In the genomic region with DNA sequence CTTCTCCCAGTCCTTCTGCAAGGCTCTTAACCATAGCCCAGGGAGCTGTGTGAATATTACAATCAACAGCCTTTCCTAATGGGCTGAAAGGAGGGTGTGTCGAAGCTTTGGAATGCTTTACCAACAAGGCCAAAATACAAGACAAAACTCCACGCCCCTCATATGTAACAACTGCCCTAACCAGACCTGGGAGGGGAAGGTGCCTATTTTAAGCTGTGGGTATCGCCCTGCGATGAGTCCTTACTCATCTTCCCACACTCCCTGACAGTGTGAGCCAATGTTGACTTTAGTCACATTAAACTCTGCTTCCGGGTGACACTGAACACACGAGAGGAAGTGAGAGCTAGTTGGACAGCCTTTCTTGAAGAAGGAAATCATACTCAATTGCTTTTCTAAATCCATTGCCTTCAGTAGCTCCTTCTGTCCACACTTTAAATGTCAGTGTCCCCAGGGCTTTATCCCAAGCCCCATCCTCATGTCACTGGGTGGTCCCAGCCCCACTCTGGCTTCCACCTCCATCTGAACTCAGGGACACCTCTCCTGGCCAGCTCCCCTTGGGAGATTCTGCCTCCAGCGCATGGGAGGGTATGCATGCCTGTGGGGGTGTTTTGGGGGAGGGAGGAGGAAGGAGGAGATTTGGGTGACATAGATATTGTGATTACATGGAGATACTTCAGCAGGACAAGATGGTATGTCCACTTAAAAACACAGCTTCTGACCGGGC, we compare ENCODE assay signal across 8 cellular contexts. TPM values are rescaled to one million over a fixed set of nuclear protein-coding genes. Genes with fewer than 3 reads are reported as not detected.
DNase-seq lines count a peak whose midpoint lies in the region; ATAC-seq, FAIRE-seq and TF ChIP-seq lines count a peak whose summit lies in the region.

No MANE protein-coding gene starts in this region.

- H3K9me3 ChIP-seq in DOHH2 (ENCODE audit: control insufficient read depth, insufficient read depth, low read length) = no peaks in the 10 kb centered on the region
- H3K9me3 ChIP-seq in Karpas-422 (ENCODE audit: low read length) = no peaks in the 10 kb centered on the region

- H3K9me2 ChIP-seq in DOHH2 (replicated peaks; ENCODE audit: control insufficient read depth, low read length) (no peaks in the 10 kb centered on the region), Karpas-422 (replicated peaks; ENCODE audit: insufficient read depth, low read length) (no peaks in the 10 kb centered on the region)

- no peak for TF ChIP-seq CTCF in DOHH2 (IDR thresholded peaks at IDR 0.05; ENCODE audit: low read depth, low read length, poor library complexity, severe bottlenecking)
- TF ChIP-seq CTCF in bronchial epithelial cell (IDR thresholded peaks at IDR 0.05; ENCODE audit: insufficient read depth, low read length, severe bottlenecking) = no peak
- TF ChIP-seq CTCF in natural killer cell (IDR thresholded peaks at IDR 0.05) = no peak
- no peak for TF ChIP-seq CTCF in D721Med (IDR thresholded peaks at IDR 0.05; ENCODE audit: insufficient read depth, missing control alignments)

- peaks cover 0 to 12% of the 10 kb centered on the region in 2 donors for H3K4me1 Mint-ChIP-seq in natural killer cell

- peaks cover 24% of the 10 kb centered on the region for H3K4me1 ChIP-seq in DOHH2 (ENCODE audit: control insufficient read depth, low read length)
- peaks cover 33% of the 10 kb centered on the region for H3K4me1 ChIP-seq in Karpas-422 (ENCODE audit: low read length)

- no peak for DNase-seq in Karpas-422
- peak; percentile 95 for DNase-seq in bronchial epithelial cell (ENCODE audit: low read depth)
- no peak for DNase-seq in natural killer cell
- no peak for DNase-seq in cortex of kidney (lab: John Stamatoyannopoulos, UW)
- no peak for DNase-seq in D721Med (ENCODE audit: insufficient read length, low spot score)
- DNase-seq in stimulated activated CD4-positive, alpha-beta T cell treated with anti-CD3 and anti-CD28 coated beads, Interleukin-15, amount 100 ng/mL, for 24 hours = no peak
- no peak for DNase-seq in COLO829 (ENCODE audit: low spot score)

- FAIRE-seq in bronchial epithelial cell (lab: Jason Lieb, UNC) (peak; percentile 100), D721Med (lab: Jason Lieb, UNC) (no peak)

- H3K9me3 Mint-ChIP-seq in natural killer cell = no peaks in the 10 kb centered on the region

- H3K36me3 ChIP-seq in DOHH2 (ENCODE audit: control insufficient read depth, low read length) = no peaks in the 10 kb centered on the region
- H3K36me3 ChIP-seq in Karpas-422 (ENCODE audit: insufficient read depth, low read length) = no peaks in the 10 kb centered on the region
- no peaks in the 10 kb centered on the region for H3K36me3 ChIP-seq in bronchial epithelial cell (ENCODE audit: control insufficient read depth, insufficient read depth, low read length)

- H3K9ac ChIP-seq in Karpas-422 (ENCODE audit: low read length) = no peak overlapping the region

- H2AFZ ChIP-seq in Karpas-422 (ENCODE audit: low read length) = peak overlapping the region; percentile 55; the same call in 1 of the 2 replicates

- peaks cover 0 to 4% of the 10 kb centered on the region in 2 donors for H3K27me3 Mint-ChIP-seq in natural killer cell (ENCODE audit: low read depth in 2 of 2)

- peak overlapping the region; percentile 38 for H3K4me2 ChIP-seq in DOHH2 (ENCODE audit: low read length)
- no peak overlapping the region for H3K4me2 ChIP-seq in Karpas-422 (ENCODE audit: low read depth, low read length, poor library complexity, severe bottlenecking)

- peak overlapping the region in 1 of 2 donors; percentile 59 for H3K27ac Mint-ChIP-seq in natural killer cell

- no peaks in the 10 kb centered on the region for H3K79me2 ChIP-seq in DOHH2 (ENCODE audit: control insufficient read depth, low read length)
- no peaks in the 10 kb centered on the region for H3K79me2 ChIP-seq in Karpas-422 (ENCODE audit: low read length)

- intact Hi-C loops in natural killer cell (cut with micrococcal nuclease) = no loop called here

- no peak overlapping the region for H3K4me3 Mint-ChIP-seq in natural killer cell

- H3F3A ChIP-seq in DOHH2 (ENCODE audit: control insufficient read depth, insufficient read depth) = no peaks in the 10 kb centered on the region

- H3K27me3 ChIP-seq in DOHH2 (ENCODE audit: control insufficient read depth, low read length) (no peaks in the 10 kb centered on the region), Karpas-422 (ENCODE audit: low read length) (no peaks in the 10 kb centered on the region), bronchial epithelial cell (ENCODE audit: control insufficient read depth, insufficient read depth, low read length) (no peaks in the 10 kb centered on the region)

- peak overlapping the region; percentile 26; the same call in 1 of the 2 replicates for H3K4me3 ChIP-seq in DOHH2 (ENCODE audit: low read length)
- no peak overlapping the region for H3K4me3 ChIP-seq in Karpas-422 (ENCODE audit: low read length)
- H3K4me3 ChIP-seq in bronchial epithelial cell (ENCODE audit: low read depth, low read length) = no peak overlapping the region

- H3K27ac ChIP-seq in DOHH2 (ENCODE audit: low read depth, low read length) = no peak overlapping the region
- H3K27ac ChIP-seq in Karpas-422 (ENCODE audit: low read length) = no peak overlapping the region

- H4K20me1 ChIP-seq in DOHH2 (ENCODE audit: control insufficient read depth, insufficient read depth, low read depth, low read length) (no peaks in the 10 kb centered on the region), Karpas-422 (ENCODE audit: insufficient read depth, low read depth, low read length) (no peaks in the 10 kb centered on the region)

- peak; percentile 59 to 86 (median 68) for ATAC-seq in natural killer cell

- no peaks in the 10 kb centered on the region for H3K36me3 Mint-ChIP-seq in natural killer cell

RNA-seq across cellular contexts. Expression of gene TBC1D9B, which starts 6.5 kb away (rescaled TPM):
- 66.0 and 106 TPM in 2 replicates for total RNA-seq in Karpas-422 (2014; rRNA removed; shearing (Covaris generic); ENCODE audit: low replicate concordance)
- total RNA-seq in bronchial epithelial cell (37.6 and 45.2 TPM in 2 replicates), natural killer cell (100 to 1,000 TPM; 102 to 115 (median 113) TPM)

RNA-seq across cellular contexts. Expression of gene MRNIP, which starts 55.6 kb away (rescaled TPM):
- total RNA-seq in Karpas-422 (2014; rRNA removed; shearing (Covaris generic); ENCODE audit: low replicate concordance) = 33.6 and 55.7 TPM in 2 replicates
- total RNA-seq in bronchial epithelial cell (10.6 and 11.8 TPM in 2 replicates), natural killer cell (10 to 100 TPM; 19.7 to 40.2 (median 25.4) TPM)
